ENCODE assay signal across 9 cellular contexts in genomic region chr17:21452377-21453143, GRCh38.
A peak's percentile ranks its signal among the peaks of the same experiment; 100 is the strongest.
DNase-seq lines count a peak whose midpoint lies in the region; ATAC-seq and TF ChIP-seq lines count a peak whose summit lies in the region.
"Had no signal": no experiment of that assay in that cellular context is flagged by ENCODE, and none has a peak within 500 bp of the region (broad histone marks: within the 10 kb centered on the region; RNA-seq: fewer than 3 reads in every experiment).

No MANE protein-coding gene starts in this region.

- H3K79me2 ChIP-seq in fibroblast of lung (ENCODE audit: control insufficient read depth, insufficient read depth, low read length), result no peaks in the 10 kb centered on the region

- ATAC-seq in mucosa of descending colon (peak; percentile 42), GM19324 (IDR thresholded peaks at IDR 0.05; ENCODE audit: low FRiP score, unreplicated experiment) (no peak), GM19463 (IDR thresholded peaks at IDR 0.05; ENCODE audit: unreplicated experiment) (no peak)

- H3K4me3 ChIP-seq in HUES48 (ENCODE audit: low read depth, low read length) (peak overlapping the region; percentile 39), fibroblast of lung (replicated peaks in 1 of 4; ENCODE audit: control extremely low read depth in 1 of 4, insufficient read depth in 1 of 4, low read depth in 3 of 4, low read length in 4 of 4) (peak overlapping the region in 3 of 4 experiments; percentile 4 to 22 (median 13)), mucosa of descending colon (no peak overlapping the region), testis (peak overlapping the region; percentile 8 to 15)

- H4K20me1 ChIP-seq in fibroblast of lung (ENCODE audit: control insufficient read depth, extremely low read depth, insufficient read depth, low read length), result no peaks in the 10 kb centered on the region

- H3K4me1 ChIP-seq in HUES48 (ENCODE audit: control insufficient read depth, insufficient read depth, low read length) (peaks cover 5% of the 10 kb centered on the region), fibroblast of lung (ENCODE audit: control insufficient read depth, extremely low read depth, insufficient read depth, low read length) (no peaks in the 10 kb centered on the region), mucosa of descending colon (ENCODE audit: low read depth) (peaks cover 9% of the 10 kb centered on the region), testis (no peaks in the 10 kb centered on the region)

- TF ChIP-seq CTCF in fibroblast of lung (conservative IDR thresholded peaks at IDR 0.05 in 1 of 2, IDR thresholded peaks at IDR 0.05 in 1 of 2; ENCODE audit: low read depth in 1 of 2, low read length in 2 of 2), result peak; percentile 52 to 78
- no peak for TF ChIP-seq CTCF in mucosa of descending colon (IDR thresholded peaks at IDR 0.05)
- peak; percentile 62 to 69 (median 64) for TF ChIP-seq CTCF in testis (IDR thresholded peaks at IDR 0.05)

- peak; percentile 56 for DNase-seq in AG20443 (ENCODE audit: low spot score)
- DNase-seq in activated CD4-positive, alpha-beta T cell treated with anti-CD3 and anti-CD28 coated beads, Interleukin-2, amount 50 U/mL, for 48 hours, result peak; percentile 18 to 43
- DNase-seq in fibroblast of lung (ENCODE audit: low read depth in 2 of 2), result peak; percentile 68 to 86
- DNase-seq in mucosa of descending colon, result peak; percentile 47 to 66 (median 60)
- peak; percentile 78 for DNase-seq in testis

- peak overlapping the region; percentile 70 for H2AFZ ChIP-seq in fibroblast of lung (ENCODE audit: low read length)

- H3K27ac ChIP-seq in HUES48 (ENCODE audit: low read depth, low read length) (no peak overlapping the region), fibroblast of lung (ENCODE audit: insufficient read depth, low read length) (no peak overlapping the region), testis (no peak overlapping the region)
- H3K27ac ChIP-seq: epithelial cell of prostate had no signal

- H3K9me3 ChIP-seq in HUES48 (ENCODE audit: control insufficient read depth, insufficient read depth, low read length) (no peaks in the 10 kb centered on the region), fibroblast of lung (ENCODE audit: control insufficient read depth, insufficient read depth, low read depth, low read length) (no peaks in the 10 kb centered on the region), mucosa of descending colon (no peaks in the 10 kb centered on the region), testis (no peaks in the 10 kb centered on the region)

- H3K36me3 ChIP-seq in HUES48 (ENCODE audit: control insufficient read depth, insufficient read depth, low read length) (no peaks in the 10 kb centered on the region), fibroblast of lung (ENCODE audit: control insufficient read depth, insufficient read depth, low read length) (no peaks in the 10 kb centered on the region), mucosa of descending colon (ENCODE audit: low read depth) (no peaks in the 10 kb centered on the region), testis (ENCODE audit: low read depth, missing control alignments) (no peaks in the 10 kb centered on the region)

- WGBS in testis, 2 donors, result 6% methylated on average over 36 to 49 of the region's 49 CpGs

- H3K9ac ChIP-seq in HUES48 (ENCODE audit: low read depth, low read length) (no peak overlapping the region), fibroblast of lung (ENCODE audit: insufficient read depth, low read length) (no peak overlapping the region)

- TF ChIP-seq POLR2A in testis (IDR thresholded peaks at IDR 0.05), result no peak

- H3K27me3 ChIP-seq in HUES48 (ENCODE audit: control insufficient read depth, insufficient read depth, low read length), result peaks cover 36% of the 10 kb centered on the region
- H3K27me3 ChIP-seq in fibroblast of lung (ENCODE audit: control insufficient read depth, insufficient read depth, low read length), result peaks cover 3% of the 10 kb centered on the region
- H3K27me3 ChIP-seq in testis, result no peaks in the 10 kb centered on the region

- H3K4me2 ChIP-seq in fibroblast of lung (ENCODE audit: extremely low read depth, insufficient read depth, low read length), result peak overlapping the region; percentile 44

- intact Hi-C loops in mucosa of descending colon (cut with DNase I, micrococcal nuclease), result loop anchor here in 1 of 2 donors (10.0 kb wide), 2 partner anchors 62 to 168 kb away; partner anchors contain the start of gene MAP2K3
- intact Hi-C loops in testis (cut with DNase I; ENCODE audit: low total_unique reads), result no loop called here
